Comparison of ENCODE assay signal across 15 cellular contexts in genomic region chr13:97214921-97215320, GRCh38. TPM values are rescaled to one million over a fixed set of nuclear protein-coding genes. Genes with fewer than 3 reads are reported as not detected.
DNase-seq lines count a peak whose midpoint lies in the region; ATAC-seq, FAIRE-seq and TF ChIP-seq lines count a peak whose summit lies in the region.
"Had no signal": no experiment of that assay in that cellular context is flagged by ENCODE, and none has a peak within 500 bp of the region (broad histone marks: within the 10 kb centered on the region; RNA-seq: fewer than 3 reads in every experiment).

No MANE protein-coding gene starts in this region.

- H3K9me1 ChIP-seq in K562 (ENCODE audit: control insufficient read depth, insufficient read depth, low read length): no peaks in the 10 kb centered on the region

- H3K4me3 ChIP-seq in K562: no peak overlapping the region
- H3K4me3 ChIP-seq: right atrium auricular region had no signal

- FAIRE-seq in K562 (lab: Jason Lieb, UNC): no peak

- DNase-seq in COR-L47 (lab: John Stamatoyannopoulos, UW) (peak; percentile 11), K562 (ENCODE audit: extremely low read depth in 1 of 4, low spot score in 3 of 4) (no peak)
- no peak for DNase-seq in effector CD4-positive, alpha-beta T cell
- DNase-seq: activated naive CD4-positive, alpha-beta T cell treated with Interleukin-2 at 50 U/mL for 16 hours; brain microvascular endothelial cell; head of caudate nucleus; NCI-H82; RPMI8226; SW 1271; WERI-Rb-1 had no signal

- WGBS in K562 (ENCODE audit: insufficient coverage, low coverage, missing lambda C conversion rate): 38% methylated on average over 3 of the region's 3 CpGs

- BruUV-seq in K562 (replicated peaks; lab: Mats Ljungman, UMichigan): no TSS peak

- no peaks in the 10 kb centered on the region for H3K79me2 ChIP-seq in K562 (ENCODE audit: control insufficient read depth, insufficient read depth, low read length)

- POLR2A ChIA-PET in K562 (lab: Yijun Ruan, JAX): interaction anchor here (0.8 to 1.5 kb wide), 2 partner anchors 13 to 90 kb away, joined by 3 to 4 read pairs; no protein-coding TSS in a partner anchor

- TF ChIP-seq CTCF in K562 (IDR thresholded peaks at IDR 0.05 in 2 of 3, conservative IDR thresholded peaks at IDR 0.05 in 1 of 3; ENCODE audit: insufficient read depth in 2 of 3, low read depth in 1 of 3, low read length in 3 of 3): no peak

- no peak overlapping the region for H3K9ac ChIP-seq in K562 (ENCODE audit: insufficient read depth in 1 of 2, low read depth in 2 of 2, low read length in 2 of 2)

- TF ChIP-seq RAD21 in K562 (CRISPR knock-in tag; conservative IDR thresholded peaks at IDR 0.05 in 1 of 2, IDR thresholded peaks at IDR 0.05 in 1 of 2): no peak

- intact Hi-C loops in K562 (cut with micrococcal nuclease): no loop called here

- no peaks in the 10 kb centered on the region for H3K27me3 ChIP-seq in K562 (ENCODE audit: control insufficient read depth in 2 of 2, insufficient read depth in 2 of 2, low read length in 2 of 2)
- H3K27me3 ChIP-seq: brain microvascular endothelial cell, right atrium auricular region had no signal

- H2AFZ ChIP-seq in K562 (ENCODE audit: low read depth, low read length): peak overlapping the region; percentile 53; the same call in 1 of the 2 replicates

- H3K4me1 ChIP-seq in K562 (replicated peaks in 1 of 2; ENCODE audit: control insufficient read depth in 2 of 2, insufficient read depth in 2 of 2, low read length in 2 of 2): peaks cover 0 to 9% of the 10 kb centered on the region in 2 experiments; a peak in 2 of 5 replicates
- H3K4me1 ChIP-seq: right atrium auricular region had no signal

- no peaks in the 10 kb centered on the region for H3K9me3 ChIP-seq in K562 (replicated peaks; ENCODE audit: control insufficient read depth, insufficient read depth, low read depth, low read length)
- H3K9me3 ChIP-seq: right atrium auricular region had no signal

- TF ChIP-seq EP300 in K562 (IDR thresholded peaks at IDR 0.05; ENCODE audit: low read length): no peak

- in situ Hi-C loops in K562 (cut with MboI): loop anchor here (5.0 kb wide), 1 partner anchor 98 kb away; no protein-coding TSS in a partner anchor

- no peak overlapping the region for H3K27ac ChIP-seq in K562 (ENCODE audit: extremely low read depth, low read depth, low read length)
- H3K27ac ChIP-seq: brain microvascular endothelial cell, right atrium auricular region, WERI-Rb-1 had no signal

- ATAC-seq in GM18868 (IDR thresholded peaks at IDR 0.05; ENCODE audit: unreplicated experiment) (peak; percentile 3), HG02885 (IDR thresholded peaks at IDR 0.05; ENCODE audit: poor library complexity, unreplicated experiment) (peak; percentile 5), K562 (no peak), GM19467 (IDR thresholded peaks at IDR 0.05; ENCODE audit: unreplicated experiment) (no peak)
- no peak for ATAC-seq in activated CD4-positive, CD25-positive, alpha-beta regulatory T cell treated with anti-CD3 and anti-CD28 coated beads, Interleukin-2, amount 50 U/mL, for 24 hours

- no peak overlapping the region for H3K4me2 ChIP-seq in K562 (ENCODE audit: insufficient read depth, low read length)

- H4K20me1 ChIP-seq in K562 (replicated peaks; ENCODE audit: control insufficient read depth, insufficient read depth, low read length): no peaks in the 10 kb centered on the region

- CTCF ChIA-PET in K562 (lab: Yijun Ruan, JAX; ENCODE audit: low intra/inter-chr PET ratio): no interaction called here

- no peaks in the 10 kb centered on the region for H3K36me3 ChIP-seq in K562 (ENCODE audit: control insufficient read depth, insufficient read depth, low read length)
- H3K36me3 ChIP-seq: brain microvascular endothelial cell, right atrium auricular region, WERI-Rb-1 had no signal

- TF ChIP-seq POLR2A in K562 (conservative IDR thresholded peaks at IDR 0.05): no peak

TF ChIP-seq in K562, 482 proteins besides CTCF, POLR2A, EP300 and RAD21:
- TF ChIP-seq RAD51 (IDR thresholded peaks at IDR 0.05; ENCODE audit: borderline replicate concordance, low read depth) (no peak), BHLHE40 (IDR thresholded peaks at IDR 0.05; ENCODE audit: low read length) (no peak), SUPT5H (IDR thresholded peaks at IDR 0.05) (no peak), NR2C1 (IDR thresholded peaks at IDR 0.05) (peak; percentile 75), NR2C1 (tag; IDR thresholded peaks at IDR 0.05) (peak; percentile 88), NR2C2 (CRISPR knock-in tag; IDR thresholded peaks at IDR 0.05) (no peak), NR2C2 (tag; IDR thresholded peaks at IDR 0.05) (peak; percentile 79)

RNA-seq across cellular contexts. Expression of gene MBNL2, which starts 7.2 kb away (rescaled TPM):
- 15.8 and 50.2 TPM in 2 replicates for total RNA-seq in K562 (2011; cell fraction: chromatin; rRNA removed; ENCODE audit: low replicate concordance)
- total RNA-seq in K562 (2011; cell fraction: nucleolus; rRNA removed): 6.8 and 9.1 TPM in 2 replicates
- 14.8 and 18.3 TPM in 2 replicates for total RNA-seq in K562 (2011; cell fraction: nucleoplasm; rRNA removed)
- 13.8 and 14.1 TPM in 2 replicates for total RNA-seq in K562 (2014; rRNA removed)
- total RNA-seq in K562 (2014; rRNA removed; fragmentation: Illumina TruSeq; extraction: Trizol): 22.8 and 26.7 TPM in 2 replicates
- 6.3 and 7.5 TPM in 2 replicates for total RNA-seq in K562 (2015; rRNA removed; fragmentation: Illumina TruSeq; extraction: Trizol)
- total RNA-seq in K562 (2021): 22.0 and 24.8 TPM in 2 replicates
- 14.7 and 16.8 TPM in 2 replicates for polyA plus RNA-seq in K562 (2011; rRNA removed)
- 8.7 and 16.4 TPM in 2 replicates for polyA plus RNA-seq in K562 (2011; cell fraction: cytosol; rRNA removed)
- polyA plus RNA-seq in K562 (2011; cell fraction: nucleus; rRNA removed): 14.1 and 16.0 TPM in 2 replicates
- polyA plus RNA-seq in K562 (2012): 7.2 and 20.6 TPM in 2 replicates
- polyA plus RNA-seq in K562 (2014; fragmentation: Illumina TruSeq; extraction: Trizol): 18.2 and 19.6 TPM in 2 replicates
- 10 to 100 TPM in 1 of 2 experiments, 1 to 10 TPM in 1; 7.0 to 10.5 TPM for polyA plus RNA-seq in K562 (2014; fragmentation: Nextera tagmentation; extraction: Ambion mirVana)
- 9.1 and 11.7 TPM in 2 replicates for polyA plus RNA-seq in K562 (2014; rRNA removed)
- 63.7 and 74.2 TPM in 2 replicates for polyA minus RNA-seq in K562 (2011; rRNA and poly(A)+ RNA removed)
- polyA minus RNA-seq in K562 (2011; cell fraction: cytosol; rRNA and poly(A)+ RNA removed): 18.5 and 23.4 TPM in 2 replicates
- 16.4 and 39.1 TPM in 2 replicates for polyA minus RNA-seq in K562 (2011; cell fraction: nucleus; rRNA and poly(A)+ RNA removed)

Comparison
In these comparisons a context has a peak if more than half of its experiments do, and no peak if none do; other contexts are left out.
1. ATAC-seq: peak in GM18868 (single experiment) and HG02885 (single experiment); none in K562 (single experiment), GM19467 (single experiment) and activated CD4-positive, CD25-positive, alpha-beta regulatory T cell treated with anti-CD3 and anti-CD28 coated beads, Interleukin-2, amount 50 U/mL, for 24 hours (0 of 2).